In genomic region chrX:42771836-42772335, GRCh38 we compare ENCODE assay signal across 19 cellular contexts. TPM values are rescaled to one million over a fixed set of nuclear protein-coding genes. Genes with fewer than 3 reads are reported as not detected.
"Had no signal": no experiment of that assay in that cellular context is flagged by ENCODE, and none has a peak within 500 bp of the region (broad histone marks: within the 10 kb centered on the region; RNA-seq: fewer than 3 reads in every experiment).

No MANE protein-coding gene starts in this region.

- H3K27ac ChIP-seq: adrenal gland, Peyer's patch had no signal

- H3K4me3 Mint-ChIP-seq: activated CD8-positive, alpha-beta T cell treated with anti-CD3 and anti-CD28 coated beads, Interleukin-2, amount 10 ng/mL, durations not matched to agents 7 days and 5 days; activated naive CD8-positive, alpha-beta T cell treated with anti-CD3 and anti-CD28 coated beads, Interleukin-2, amount 10 ng/mL, durations not matched to agents 7 days and 5 days; T-helper 1 cell treated with Interleukin-12 subunit alpha and Interleukin-12 subunit beta and Interleukin-4 antibody, amounts not matched to agents 30 μg/mL and 1 μg/mL, for 36 hours had no signal

- H3K36me3 ChIP-seq: adrenal gland, Peyer's patch had no signal

- H3K9me3 Mint-ChIP-seq: T-helper 1 cell treated with Interleukin-12 subunit alpha and Interleukin-12 subunit beta and Interleukin-4 antibody, amounts not matched to agents 30 μg/mL and 1 μg/mL, for 36 hours had no signal

- H3K4me3 ChIP-seq: adrenal gland, Peyer's patch had no signal

- DNase-seq: activated CD4-positive, alpha-beta T cell treated with anti-CD3 and anti-CD28 coated beads for 4 hours; activated CD8-positive, alpha-beta memory T cell treated with anti-CD3 and anti-CD28 coated beads, Interleukin-2, amount 50 U/mL, for 48 hours; activated CD8-positive, alpha-beta T cell treated with anti-CD3 and anti-CD28 coated beads, Interleukin-2, amount 10 ng/mL, durations not matched to agents 7 days and 5 days; activated naive CD4-positive, alpha-beta T cell treated with anti-CD3 and anti-CD28 coated beads, Interleukin-2, amount 50 U/mL, for 16 hours; activated naive CD8-positive, alpha-beta T cell treated with anti-CD3 and anti-CD28 coated beads, Interleukin-2, amount 10 ng/mL, durations not matched to agents 7 days and 5 days; activated T-cell treated with anti-CD3 and anti-CD28 coated beads, Interleukin-2, amount 50 U/mL, for 1 hour; adrenal gland; anterior cingulate cortex; NCI-H1105 treated with DMSO at 0.1 percent for 48 hours; NCI-H1930; NCI-H2171; NCI-H226; NCI-H526 treated with DMSO at 0.1 percent for 48 hours; NCI-H82; Peyer's patch; SHP77 had no signal

- H3K9me3 ChIP-seq: adrenal gland, Peyer's patch had no signal

- H3K27me3 Mint-ChIP-seq: activated naive CD8-positive, alpha-beta T cell treated with anti-CD3 and anti-CD28 coated beads, Interleukin-2, amount 10 ng/mL, durations not matched to agents 7 days and 5 days had no signal

- H3K27me3 ChIP-seq: Peyer's patch had no signal

- H3K27ac Mint-ChIP-seq: activated CD8-positive, alpha-beta T cell treated with anti-CD3 and anti-CD28 coated beads, Interleukin-2, amount 10 ng/mL, durations not matched to agents 7 days and 5 days; activated naive CD8-positive, alpha-beta T cell treated with anti-CD3 and anti-CD28 coated beads, Interleukin-2, amount 10 ng/mL, durations not matched to agents 7 days and 5 days; T-helper 1 cell treated with Interleukin-12 subunit alpha and Interleukin-12 subunit beta and Interleukin-4 antibody, amounts not matched to agents 30 μg/mL and 1 μg/mL, for 36 hours had no signal

- H3K4me1 ChIP-seq: adrenal gland, Peyer's patch had no signal

RNA-seq across cellular contexts. Expression of gene PPP1R2C, which starts 6.1 kb away (rescaled TPM):
- total RNA-seq: activated CD8-positive, alpha-beta T cell treated with anti-CD3 and anti-CD28 coated beads, Interleukin-2, amount 10 ng/mL, durations not matched to agents 7 days and 5 days; activated naive CD8-positive, alpha-beta T cell treated with anti-CD3 and anti-CD28 coated beads, Interleukin-2, amount 10 ng/mL, durations not matched to agents 7 days and 5 days; adrenal gland; NCI-H460; Peyer's patch; SK-MEL-5 had no signal
- polyA plus RNA-seq: adrenal gland had no signal
